1 cellular context compared by ENCODE assay signal in the genomic region with DNA sequence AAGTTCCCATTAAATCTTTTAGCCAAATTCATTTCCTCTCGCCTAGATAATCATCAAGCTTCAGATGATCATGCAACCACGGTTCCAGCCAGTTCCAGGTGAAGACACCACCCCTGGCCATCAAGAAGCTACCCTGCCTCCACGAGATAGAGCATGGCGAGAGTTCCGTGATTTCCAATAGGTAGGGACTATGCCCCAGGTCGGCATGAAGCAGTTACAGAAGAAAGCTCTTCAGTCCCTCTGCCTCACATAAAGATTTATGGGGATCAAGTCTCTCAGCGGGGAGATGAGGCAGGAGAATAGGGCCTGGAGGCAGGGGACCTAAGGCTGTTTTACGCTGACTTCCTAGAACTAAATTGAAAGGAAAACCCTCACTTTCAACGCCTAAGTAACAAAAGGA.
TF ChIP-seq lines count a peak whose summit lies in the region.

No MANE protein-coding gene starts in this region.

TF ChIP-seq in GM12878, 131 proteins besides CTCF, POLR2A, EP300 and RAD21 (continued from another document):
- no peak for TF ChIP-seq ZNF384 (IDR thresholded peaks at IDR 0.05; ENCODE audit: borderline replicate concordance, low read depth, low read length)
